In the genomic region with DNA sequence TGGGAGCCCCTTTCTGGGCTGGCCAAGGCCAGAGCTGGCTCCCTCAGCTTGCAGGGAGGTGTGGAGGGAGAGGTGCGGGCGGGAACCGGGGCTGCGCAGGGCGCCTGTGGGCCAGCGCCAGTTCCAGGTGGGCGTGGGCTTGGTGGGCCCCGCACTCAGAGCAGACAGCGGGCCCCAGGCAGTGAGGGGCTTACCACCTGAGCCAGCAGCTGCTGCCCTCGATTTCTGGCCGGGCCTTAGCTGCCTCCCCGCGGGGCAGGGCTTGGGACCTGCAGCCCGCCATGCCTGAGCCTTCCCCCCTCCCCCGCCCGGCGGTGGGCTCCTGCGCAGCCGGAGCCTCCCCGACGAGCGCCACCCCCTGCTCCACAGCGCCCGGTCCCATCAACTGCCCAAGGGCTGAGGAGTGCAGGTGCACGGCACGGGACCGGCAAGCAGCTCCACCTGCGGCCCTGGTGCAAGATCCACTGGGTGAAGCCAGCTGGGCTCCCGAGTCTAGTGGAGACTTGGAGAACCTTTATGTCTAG, we compare ENCODE assay signal across 2 cellular contexts.
A peak's percentile ranks its signal among the peaks of the same experiment; 100 is the strongest.
TF ChIP-seq lines count a peak whose summit lies in the region.

No MANE protein-coding gene starts in this region.

TF ChIP-seq in H1, 55 proteins besides CTCF, POLR2A, EP300 and RAD21:
- TF ChIP-seq, protein P1, sequence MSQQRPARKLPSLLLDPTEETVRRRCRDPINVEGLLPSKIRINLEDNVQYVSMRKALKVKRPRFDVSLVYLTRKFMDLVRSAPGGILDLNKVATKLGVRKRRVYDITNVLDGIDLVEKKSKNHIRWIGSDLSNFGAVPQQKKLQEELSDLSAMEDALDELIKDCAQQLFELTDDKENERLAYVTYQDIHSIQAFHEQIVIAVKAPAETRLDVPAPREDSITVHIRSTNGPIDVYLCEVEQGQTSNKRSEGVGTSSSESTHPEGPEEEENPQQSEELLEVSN (IDR thresholded peaks at IDR 0.05), result 0 out of 2 replicates have a peak, but pooled peaks have one; percentile 20

TF ChIP-seq in HepG2, 621 proteins besides CTCF, POLR2A, EP300 and RAD21:
- peak; percentile 23; the same call in 1 of the 2 replicates for TF ChIP-seq ZNF687 (CRISPR knock-in tag; IDR thresholded peaks at IDR 0.05)
